In genomic region chr20:7330850-7331249, GRCh38 we compare ENCODE assay signal across 28 cellular contexts.
"Had no signal": no experiment of that assay in that cellular context is flagged by ENCODE, and none has a peak within 500 bp of the region (broad histone marks: within the 10 kb centered on the region; RNA-seq: fewer than 3 reads in every experiment).

No MANE protein-coding gene starts in this region.

- H3K27ac ChIP-seq: neural progenitor cell, ovary, parathyroid adenoma, psoas muscle, right lobe of liver, sigmoid colon, stomach, thoracic aorta, thyroid gland, tibial nerve, upper lobe of right lung, uterus had no signal

- H3K4me3 Mint-ChIP-seq: naive thymus-derived CD4-positive, alpha-beta T cell; natural killer cell; nephron; neural progenitor cell; stimulated activated effector memory CD8-positive, alpha-beta T cell treated with anti-CD3 and anti-CD28 coated beads, Interleukin-12 subunit alpha, Interleukin-12 subunit beta, amount 100 ng/mL, for 72 hours; stimulated activated naive B cell treated with anti-CD40 and anti-IgM and Interleukin-4, amounts not matched to agents 10 μg/mL and 1 μg/mL and 100 μg/mL, for 72 hours; stimulated activated naive CD8-positive, alpha-beta T cell treated with anti-CD3 and anti-CD28 coated beads, Interleukin-15, Interleukin-2, amounts not matched to agents 100 ng/mL and 50 ng/mL, for 24 hours; type B pancreatic cell had no signal

- H3K9me3 Mint-ChIP-seq: nephron, type B pancreatic cell had no signal

- ATAC-seq: naive thymus-derived CD4-positive, alpha-beta T cell; natural killer cell; psoas muscle; right lobe of liver; stimulated activated effector memory CD8-positive, alpha-beta T cell treated with anti-CD3 and anti-CD28 coated beads, Interleukin-12 subunit alpha, Interleukin-12 subunit beta, amount 100 ng/mL, for 72 hours; stimulated activated naive B cell treated with anti-CD40 and anti-IgM and Interleukin-4, amounts not matched to agents 10 μg/mL and 1 μg/mL and 100 μg/mL, for 72 hours; upper lobe of right lung had no signal

- H3K9me3 ChIP-seq: ovary, psoas muscle, right lobe of liver, sigmoid colon, thoracic aorta, thyroid gland, tibial nerve, upper lobe of right lung, uterus had no signal

- H3K9ac ChIP-seq: neural progenitor cell, parathyroid adenoma had no signal

- H3K27me3 Mint-ChIP-seq: naive thymus-derived CD4-positive, alpha-beta T cell; progenitor cell of endocrine pancreas; stimulated activated naive B cell treated with anti-CD40 and anti-IgM and Interleukin-4, amounts not matched to agents 10 μg/mL and 1 μg/mL and 100 μg/mL, for 72 hours; stimulated activated naive CD8-positive, alpha-beta T cell treated with anti-CD3 and anti-CD28 coated beads, Interleukin-15, Interleukin-2, amounts not matched to agents 100 ng/mL and 50 ng/mL, for 24 hours; type B pancreatic cell had no signal

- H3K4me3 ChIP-seq: neural progenitor cell, ovary, psoas muscle, right lobe of liver, sigmoid colon, stomach, thoracic aorta, thyroid gland, tibial nerve, upper lobe of right lung, uterus had no signal

- H3K4me1 Mint-ChIP-seq: naive thymus-derived CD4-positive, alpha-beta T cell; natural killer cell; nephron; neural progenitor cell; stimulated activated effector memory CD8-positive, alpha-beta T cell treated with anti-CD3 and anti-CD28 coated beads, Interleukin-12 subunit alpha, Interleukin-12 subunit beta, amount 100 ng/mL, for 72 hours; stimulated activated naive B cell treated with anti-CD40 and anti-IgM and Interleukin-4, amounts not matched to agents 10 μg/mL and 1 μg/mL and 100 μg/mL, for 72 hours had no signal

- H3K36me3 Mint-ChIP-seq: natural killer cell; stimulated activated effector memory CD8-positive, alpha-beta T cell treated with anti-CD3 and anti-CD28 coated beads, Interleukin-12 subunit alpha, Interleukin-12 subunit beta, amount 100 ng/mL, for 72 hours; stimulated activated naive B cell treated with anti-CD40 and anti-IgM and Interleukin-4, amounts not matched to agents 10 μg/mL and 1 μg/mL and 100 μg/mL, for 72 hours; type B pancreatic cell had no signal

- H3K4me2 ChIP-seq: neural progenitor cell had no signal

- H3K79me2 ChIP-seq: parathyroid adenoma had no signal

- DNase-seq: naive thymus-derived CD4-positive, alpha-beta T cell; natural killer cell; occipital lobe; ovary; posterior cingulate gyrus; right lobe of liver; sigmoid colon; small intestine; stimulated activated CD4-positive, alpha-beta T cell treated with anti-CD3 and anti-CD28 coated beads, Interleukin-15, amount 100 ng/mL, for 24 hours; stimulated activated CD4-positive, alpha-beta T cell treated with anti-CD3 and anti-CD28 coated beads, Interleukin-2, amount 100 ng/mL, for 24 hours; stimulated activated CD4-positive, alpha-beta T cell treated with anti-CD3 and anti-CD28 coated beads, Interleukin-2, amount 100 ng/mL, for 48 hours; stimulated activated CD4-positive, alpha-beta T cell treated with anti-CD3 and anti-CD28 coated beads, Interleukin-4, amount 100 ng/mL, for 24 hours; stimulated activated naive B cell treated with anti-CD40 and anti-IgM and Interleukin-4, amounts not matched to agents 10 μg/mL and 1 μg/mL and 100 μg/mL, for 72 hours; stimulated activated naive CD4-positive, alpha-beta T cell treated with Interleukin-2 at 50 U/mL for 16 hours; stomach; thyroid gland; upper lobe of right lung; uterus had no signal

- H3K27me3 ChIP-seq: neural progenitor cell, ovary, right lobe of liver, sigmoid colon, stomach, thyroid gland, tibial nerve, upper lobe of right lung, uterus had no signal

- H2AFZ ChIP-seq: neural progenitor cell, parathyroid adenoma had no signal

- H3K27ac Mint-ChIP-seq: naive thymus-derived CD4-positive, alpha-beta T cell; natural killer cell; nephron; neural progenitor cell; progenitor cell of endocrine pancreas; stimulated activated effector memory CD8-positive, alpha-beta T cell treated with anti-CD3 and anti-CD28 coated beads, Interleukin-12 subunit alpha, Interleukin-12 subunit beta, amount 100 ng/mL, for 72 hours; stimulated activated naive B cell treated with anti-CD40 and anti-IgM and Interleukin-4, amounts not matched to agents 10 μg/mL and 1 μg/mL and 100 μg/mL, for 72 hours; stimulated activated naive CD8-positive, alpha-beta T cell treated with anti-CD3 and anti-CD28 coated beads, Interleukin-15, Interleukin-2, amounts not matched to agents 100 ng/mL and 50 ng/mL, for 24 hours; type B pancreatic cell had no signal

- H3K36me3 ChIP-seq: neural progenitor cell, ovary, right lobe of liver, sigmoid colon, stomach, thoracic aorta, thyroid gland, tibial nerve, upper lobe of right lung, uterus had no signal

- H3K4me1 ChIP-seq: neural progenitor cell, parathyroid adenoma, psoas muscle, right lobe of liver, sigmoid colon, thyroid gland, tibial nerve, upper lobe of right lung, uterus had no signal
